In genomic region chr6:98834060-98835031, GRCh38 we compare ENCODE assay signal across 8 cellular contexts. TPM values are rescaled to one million over a fixed set of nuclear protein-coding genes. Genes with fewer than 3 reads are reported as not detected.
DNase-seq lines count a peak whose midpoint lies in the region; ATAC-seq and TF ChIP-seq lines count a peak whose summit lies in the region.

Gene POU3F2, plus strand, starts transcription at chr6:98834574. Its CDS starts 300 bp downstream, at chr6:98834874.

- peaks cover 4% of the 10 kb centered on the region; the same call in 1 of the 2 replicates for H3K9me3 ChIP-seq in AG04450 (ENCODE audit: control insufficient read depth, insufficient read depth, low read length)

- CTCF ChIA-PET in AG04450 (lab: Charles Lee), result interaction anchor here (7.7 kb wide), 1 partner anchor 12 kb away, joined by 30 read pairs; no protein-coding TSS in a partner anchor

- peak within 1 kb of the TSS; percentile 55 for H3K4me3 ChIP-seq in AG04450 (ENCODE audit: low read depth, low read length)

- H3K27ac ChIP-seq in AG04450 (ENCODE audit: low read depth, low read length), result no peak within 1 kb of the TSS

- peaks cover 78% of the 10 kb centered on the region for H3K27me3 ChIP-seq in AG04450 (ENCODE audit: control insufficient read depth, insufficient read depth, low read length)

- ATAC-seq in GM19025 (IDR thresholded peaks at IDR 0.05; ENCODE audit: low read depth, unreplicated experiment) (peak; percentile 74), HG03196 (IDR thresholded peaks at IDR 0.05; ENCODE audit: unreplicated experiment) (peak; percentile 75)

- no peak for TF ChIP-seq CTCF in AG04450 (IDR thresholded peaks at IDR 0.05; ENCODE audit: low read depth, low read length)

- POLR2A ChIA-PET in AG04450 (lab: Yijun Ruan, JAX), result interaction anchor here (0.6 to 0.7 kb wide), 3 partner anchors 37 to 1004 kb away, joined by 3 to 5 read pairs (median 3); no protein-coding TSS in a partner anchor

- DNase-seq in AG04450 (ENCODE audit: low read depth, low spot score) (peak; percentile 34), NCI-H226 (peak; percentile 94), lung microvascular endothelial cell (ENCODE audit: low read depth in 2 of 2) (peak; percentile 83 to 89)
- peak; percentile 64 to 68 for DNase-seq in activated CD4-positive, alpha-beta T cell treated with anti-CD3 and anti-CD28 coated beads, Interleukin-2, amount 50 U/mL, for 4 hours
- peak; percentile 39 for DNase-seq in effector CD4-positive, alpha-beta T cell
- DNase-seq in stimulated activated CD4-positive, alpha-beta T cell treated with anti-CD3 and anti-CD28 coated beads, TNF-alpha, amount 100 ng/mL, for 4 hours (ENCODE audit: low read depth in 3 of 3), result peak in 2 of 3 experiments; percentile 49 to 60

RNA-seq across cellular contexts. Expression of gene POU3F2, which starts in this region (rescaled TPM):
- not detected in 2 replicates for polyA plus RNA-seq in AG04450 (2011; rRNA removed)
- not detected in 2 replicates for polyA minus RNA-seq in AG04450 (2011; rRNA and poly(A)+ RNA removed)
- total RNA-seq in lung microvascular endothelial cell, result not detected in 2 replicates

Comparison
In these comparisons a context has a peak if more than half of its experiments do, and no peak if none do; other contexts are left out.
1. Peak in DNase-seq and H3K4me3 ChIP-seq in AG04450; RNA of the gene not detected or under 1 TPM.
2. Peak in DNase-seq in lung microvascular endothelial cell; RNA of the gene not detected or under 1 TPM.
3. DNase-seq: peak in every context shown above with its lines; median percentile 94 in NCI-H226; 86 in lung microvascular endothelial cell; 66 in activated CD4-positive, alpha-beta T cell treated with anti-CD3 and anti-CD28 coated beads, Interleukin-2, amount 50 U/mL, for 4 hours; 54 in stimulated activated CD4-positive, alpha-beta T cell treated with anti-CD3 and anti-CD28 coated beads, TNF-alpha, amount 100 ng/mL, for 4 hours; 39 in effector CD4-positive, alpha-beta T cell; 34 in AG04450.